In genomic region chr11:86444981-86445380, GRCh38 we compare ENCODE assay signal across 14 cellular contexts.
"Had no signal": no experiment of that assay in that cellular context is flagged by ENCODE, and none has a peak within 500 bp of the region (broad histone marks: within the 10 kb centered on the region; RNA-seq: fewer than 3 reads in every experiment).

No MANE protein-coding gene starts in this region.

- DNase-seq: activated CD4-positive, alpha-beta T cell treated with anti-CD3 and anti-CD28 coated beads, Interleukin-2, amount 10 ng/mL, durations not matched to agents 7 days and 5 days; activated gamma-delta T cell; activated T-cell treated with anti-CD3 and anti-CD28 coated beads for 4 hours; adrenal gland; heart right ventricle; left cardiac atrium; right cardiac atrium; small intestine; stimulated activated CD4-positive, alpha-beta T cell treated with anti-CD3 and anti-CD28 coated beads, Interleukin-4, amount 100 ng/mL, for 24 hours; stomach; SW 1271; testis; upper lobe of left lung had no signal

- H3K4me1 Mint-ChIP-seq: neural crest cell had no signal

- H3K9me3 Mint-ChIP-seq: activated CD4-positive, alpha-beta T cell treated with anti-CD3 and anti-CD28 coated beads, Interleukin-2, amount 10 ng/mL, durations not matched to agents 7 days and 5 days; neural crest cell had no signal

- ATAC-seq: heart right ventricle, left cardiac atrium, right cardiac atrium had no signal

- H3K4me3 Mint-ChIP-seq: activated CD4-positive, alpha-beta T cell treated with anti-CD3 and anti-CD28 coated beads, Interleukin-2, amount 10 ng/mL, durations not matched to agents 7 days and 5 days; neural crest cell had no signal

- H3K27me3 Mint-ChIP-seq: activated CD4-positive, alpha-beta T cell treated with anti-CD3 and anti-CD28 coated beads, Interleukin-2, amount 10 ng/mL, durations not matched to agents 7 days and 5 days had no signal

- H3K27ac Mint-ChIP-seq: activated CD4-positive, alpha-beta T cell treated with anti-CD3 and anti-CD28 coated beads, Interleukin-2, amount 10 ng/mL, durations not matched to agents 7 days and 5 days had no signal
